Comparison of ENCODE assay signal across 21 cellular contexts in genomic region chr13:105462098-105462497, GRCh38. TPM values are rescaled to one million over a fixed set of nuclear protein-coding genes. Genes with fewer than 3 reads are reported as not detected.
DNase-seq lines count a peak whose midpoint lies in the region; ATAC-seq, FAIRE-seq and TF ChIP-seq lines count a peak whose summit lies in the region.
"Had no signal": no experiment of that assay in that cellular context is flagged by ENCODE, and none has a peak within 500 bp of the region (broad histone marks: within the 10 kb centered on the region; RNA-seq: fewer than 3 reads in every experiment).

No MANE protein-coding gene starts in this region.

- H3K4me1 ChIP-seq in foreskin keratinocyte: peaks cover 32% of the 10 kb centered on the region
- H3K4me1 ChIP-seq: A549, HAP-1 had no signal

- H3K9me3 ChIP-seq in neural cell (ENCODE audit: low read length): no peaks in the 10 kb centered on the region
- H3K9me3 ChIP-seq: A549, HAP-1 had no signal

- H3K27ac ChIP-seq in RWPE1 (no peak overlapping the region), foreskin keratinocyte (peak overlapping the region; percentile 41), neural cell (ENCODE audit: low read length) (peak overlapping the region; percentile 46)
- H3K27ac ChIP-seq: A549, GM23248 had no signal

- no peaks in the 10 kb centered on the region for H3F3A ChIP-seq in neural cell (ENCODE audit: insufficient read depth, low read length, poor library complexity, severe bottlenecking)

- CTCF ChIA-PET in RWPE1 (lab: Yijun Ruan, JAX): no interaction called here

- peak; percentile 35 for TF ChIP-seq RAD21 in neural cell (conservative IDR thresholded peaks at IDR 0.05)

- H3K27me3 ChIP-seq in foreskin keratinocyte (no peaks in the 10 kb centered on the region), neural cell (ENCODE audit: insufficient read depth, low read depth, low read length) (no peaks in the 10 kb centered on the region)

- POLR2A ChIA-PET in RWPE1 (lab: Yijun Ruan, JAX; ENCODE audit: low non-redundant PET): no interaction called here

- H3K79me2 ChIP-seq in neural cell (replicated peaks; ENCODE audit: insufficient read depth, low read length): no peaks in the 10 kb centered on the region

- ATAC-seq in foreskin keratinocyte (peak; percentile 51), HG03354 (IDR thresholded peaks at IDR 0.05; ENCODE audit: poor library complexity, severe bottlenecking, unreplicated experiment) (no peak)
- ATAC-seq: A549; CD8-positive, alpha-beta T cell had no signal

- DNase-seq in H54 (ENCODE audit: insufficient read length, low spot score) (no peak), RWPE1 (ENCODE audit: low spot score) (peak; percentile 4), foreskin keratinocyte (peak; percentile 59 to 84), activated T-cell treated with anti-CD3 and anti-CD28 coated beads for 4 hours (no peak), NCI-H82 treated with DMSO at 0.1 percent for 48 hours (lab: John Stamatoyannopoulos, UW; ENCODE audit: unreplicated experiment) (no peak)
- DNase-seq: CD8-positive, alpha-beta T cell; COR-L47; DMS153; DMS79 treated with DMSO at 0.1 percent for 48 hours; EL; GM23248 had no signal

- TF ChIP-seq POLR2A in H54 (IDR thresholded peaks at IDR 0.05; ENCODE audit: low read depth, low read length): no peak

- H4K20me1 ChIP-seq in neural cell (ENCODE audit: insufficient read depth): no peaks in the 10 kb centered on the region

- no peaks in the 10 kb centered on the region for H3K9me2 ChIP-seq in neural cell (ENCODE audit: insufficient read depth, low read length)

- H3K9ac ChIP-seq in neural cell (ENCODE audit: low read length): no peak overlapping the region
- H3K9ac ChIP-seq: GM23248 had no signal

- H3K4me3 ChIP-seq in neural cell (ENCODE audit: low read length): peak overlapping the region; percentile 23
- H3K4me3 ChIP-seq: A549, GM23248, HAP-1 had no signal

- H3K36me3 ChIP-seq in neural cell (ENCODE audit: insufficient read depth, low read length): no peaks in the 10 kb centered on the region
- H3K36me3 ChIP-seq: HAP-1 had no signal

- TF ChIP-seq CTCF in RWPE1 (conservative IDR thresholded peaks at IDR 0.05; ENCODE audit: low read depth) (no peak), foreskin keratinocyte (conservative IDR thresholded peaks at IDR 0.05) (peak; percentile 39), neural cell (IDR thresholded peaks at IDR 0.05; ENCODE audit: poor library complexity, severe bottlenecking) (no peak)

- H3K4me2 ChIP-seq in neural cell (ENCODE audit: low read length): peak overlapping the region; percentile 39
- H3K4me2 ChIP-seq: A549 had no signal

- H2AFZ ChIP-seq in neural cell (ENCODE audit: low read depth, low read length): no peak overlapping the region
- H2AFZ ChIP-seq: GM23248 had no signal

- TF ChIP-seq EP300 in neural cell (conservative IDR thresholded peaks at IDR 0.05; ENCODE audit: poor library complexity, severe bottlenecking): peak; percentile 69

- peak; percentile 86 for FAIRE-seq in H54 (lab: Jason Lieb, UNC)
- FAIRE-seq: A549, D721Med, G401.6, GM12891, HTR-8/SVneo had no signal

TF ChIP-seq in neural cell, 6 proteins besides CTCF, POLR2A, EP300 and RAD21:
- peak; percentile 67 for TF ChIP-seq REST (IDR thresholded peaks at IDR 0.05; ENCODE audit: borderline replicate concordance)
- no peak for TF ChIP-seq MXI1 (conservative IDR thresholded peaks at IDR 0.05; ENCODE audit: poor library complexity, severe bottlenecking)
- TF ChIP-seq POLR2AphosphoS5 (IDR thresholded peaks at IDR 0.05): peak; percentile 57

RNA-seq across cellular contexts. Expression of gene DAOA, which starts 3.7 kb away (rescaled TPM):
- total RNA-seq in foreskin keratinocyte: not detected in 2 replicates
- polyA plus RNA-seq in foreskin keratinocyte: not detected in 2 replicates
- polyA plus RNA-seq in neural cell: not detected in 2 replicates
- polyA minus RNA-seq in neural cell: not detected in 2 replicates
- total RNA-seq: CD8-positive, alpha-beta T cell; GM23248 had no signal
- polyA plus RNA-seq: A549, BJ, CD14-positive monocyte, GM23248 had no signal

Comparison
In these comparisons a context has a peak if more than half of its experiments do, and no peak if none do; other contexts are left out.
1. DNase-seq: peak in RWPE1 (single experiment) and foreskin keratinocyte (2 of 2); none in H54 (single experiment), activated T-cell treated with anti-CD3 and anti-CD28 coated beads for 4 hours (single experiment) and NCI-H82 treated with DMSO at 0.1 percent for 48 hours (single experiment).